In the genomic region with DNA sequence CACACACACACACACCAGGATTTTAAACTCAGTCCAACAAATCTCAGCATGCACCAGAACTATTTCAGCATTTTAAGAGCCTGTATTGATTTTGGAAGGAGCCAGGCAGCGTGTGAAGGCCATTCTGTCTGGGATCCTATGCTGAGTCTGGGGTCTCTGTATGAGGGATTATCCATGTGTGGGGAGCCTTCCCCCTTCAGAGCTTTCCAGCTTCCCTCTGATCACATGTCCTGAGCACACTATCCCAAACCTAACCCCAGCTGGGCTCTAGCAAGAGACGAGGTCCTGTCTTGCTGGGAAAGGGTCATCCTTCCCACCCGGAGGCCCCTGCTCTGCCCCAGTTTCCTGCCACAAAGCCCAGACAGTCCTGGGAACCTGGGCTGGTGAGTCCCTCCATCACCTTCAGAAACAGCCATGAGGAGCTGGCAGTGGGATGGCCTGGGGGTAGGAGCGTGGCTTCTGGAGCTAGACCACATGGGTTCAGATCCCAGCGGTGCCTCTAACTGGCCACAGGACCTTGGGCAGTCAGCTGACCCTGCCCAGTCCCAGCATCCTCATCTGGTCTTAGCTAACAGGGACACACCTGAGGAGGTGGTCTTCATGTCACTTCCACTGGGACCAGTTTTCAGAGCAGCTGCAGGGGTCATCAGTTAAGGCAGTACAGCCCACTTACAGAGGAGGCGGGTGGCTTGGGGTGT, we compare ENCODE assay signal across 22 cellular contexts.
DNase-seq lines count a peak whose midpoint lies in the region; ATAC-seq, FAIRE-seq and TF ChIP-seq lines count a peak whose summit lies in the region.
"Had no signal": no experiment of that assay in that cellular context is flagged by ENCODE, and none has a peak within 500 bp of the region (broad histone marks: within the 10 kb centered on the region; RNA-seq: fewer than 3 reads in every experiment).

No MANE protein-coding gene starts in this region.

- no peak for TF ChIP-seq CTCF in activated B cell treated with CpG ODN at 0.5 μM for 24 hours (IDR thresholded peaks at IDR 0.05)

- no peaks in the 10 kb centered on the region for H3K27me3 Mint-ChIP-seq in activated B cell treated with CpG ODN at 0.5 μM for 24 hours
- H3K27me3 Mint-ChIP-seq: CD4-positive, alpha-beta T cell had no signal

- H3K4me3 Mint-ChIP-seq in activated B cell treated with CpG ODN at 0.5 μM for 24 hours = no peak overlapping the region
- H3K4me3 Mint-ChIP-seq: CD4-positive, alpha-beta T cell; T-cell had no signal

- POLR2A ChIA-PET in activated B cell treated with CpG ODN at 0.5 μM for 24 hours (lab: Charles Lee) = no interaction called here

- CTCF ChIA-PET in activated B cell treated with CpG ODN at 0.5 μM for 24 hours (lab: Charles Lee) = no interaction called here

- no peak for TF ChIP-seq POLR2A in GM12891 (IDR thresholded peaks at IDR 0.05; ENCODE audit: low read depth, low read length)
- TF ChIP-seq POLR2A in H54 (IDR thresholded peaks at IDR 0.05; ENCODE audit: low read depth, low read length) = no peak

- ATAC-seq in activated B cell treated with CpG ODN at 0.5 μM for 24 hours (ENCODE audit: low read depth) (no peak), HG03025 (IDR thresholded peaks at IDR 0.05; ENCODE audit: low FRiP score, unreplicated experiment) (no peak)
- ATAC-seq: Panc1, T-cell had no signal

- no peaks in the 10 kb centered on the region for H3K9me3 Mint-ChIP-seq in activated B cell treated with CpG ODN at 0.5 μM for 24 hours
- H3K9me3 Mint-ChIP-seq: CD4-positive, alpha-beta T cell; T-cell had no signal

- FAIRE-seq in GM12891 (lab: Jason Lieb, UNC) (no peak), H54 (lab: Jason Lieb, UNC) (no peak)
- FAIRE-seq: A204.1, D721Med had no signal

- no peaks in the 10 kb centered on the region for H3K36me3 Mint-ChIP-seq in activated B cell treated with CpG ODN at 0.5 μM for 24 hours (ENCODE audit: low read depth)
- H3K36me3 Mint-ChIP-seq: T-cell had no signal

- no peak overlapping the region for H3K27ac Mint-ChIP-seq in activated B cell treated with CpG ODN at 0.5 μM for 24 hours
- H3K27ac Mint-ChIP-seq: CD4-positive, alpha-beta T cell; T-cell had no signal

- peak; percentile 32 for DNase-seq in activated CD8-positive, alpha-beta memory T cell treated with anti-CD3 and anti-CD28 coated beads for 24 hours
- DNase-seq in activated CD8-positive, alpha-beta memory T cell treated with anti-CD3 and anti-CD28 coated beads, Interleukin-2, amount 50 U/mL, for 48 hours = no peak
- peak; percentile 1 for DNase-seq in GM12891 (ENCODE audit: insufficient read length, low spot score)
- DNase-seq in activated B cell treated with CpG ODN at 0.5 μM for 24 hours = peak; percentile 9
- DNase-seq in mesenteric fat pad (ENCODE audit: low spot score) = peak; percentile 53
- no peak for DNase-seq in KG1 (lab: John Stamatoyannopoulos, UW)
- DNase-seq in H54 (ENCODE audit: insufficient read length, low spot score) = no peak
- DNase-seq: CD4-positive, alpha-beta T cell; KBM-7; NCI-H1048; NCI-H1417; NCI-H187; NCI-H2081 treated with DMSO at 0.1 percent for 48 hours; NCI-H2171; NCI-H226; NCI-H510A; NCI-H69; T-cell had no signal

- intact Hi-C loops in activated B cell treated with CpG ODN at 0.5 μM for 24 hours (cut with micrococcal nuclease) = no loop called here

- H3K4me1 Mint-ChIP-seq in activated B cell treated with CpG ODN at 0.5 μM for 24 hours = no peaks in the 10 kb centered on the region
- H3K4me1 Mint-ChIP-seq: T-cell had no signal

TF ChIP-seq in GM12891, 5 proteins besides CTCF, POLR2A, EP300 and RAD21:
- TF ChIP-seq PAX5 (IDR thresholded peaks at IDR 0.05; ENCODE audit: insufficient read depth, low read length, severe bottlenecking) (no peak), SPI1 (IDR thresholded peaks at IDR 0.05; ENCODE audit: low read depth, low read length) (no peak), TAF1 (IDR thresholded peaks at IDR 0.05; ENCODE audit: low read depth, low read length) (no peak), POU2F2 (IDR thresholded peaks at IDR 0.05; ENCODE audit: low read depth, low read length) (no peak), POLR2AphosphoS5 (IDR thresholded peaks at IDR 0.05; ENCODE audit: low read depth, low read length) (no peak)

Comparison
In these comparisons a context has a peak if more than half of its experiments do, and no peak if none do; other contexts are left out.
1. DNase-seq: peak in activated CD8-positive, alpha-beta memory T cell treated with anti-CD3 and anti-CD28 coated beads for 24 hours (single experiment), GM12891 (single experiment), activated B cell treated with CpG ODN at 0.5 μM for 24 hours (single experiment) and mesenteric fat pad (single experiment); none in activated CD8-positive, alpha-beta memory T cell treated with anti-CD3 and anti-CD28 coated beads, Interleukin-2, amount 50 U/mL, for 48 hours (single experiment), KG1 (single experiment) and H54 (single experiment).